In genomic region chr5:158725223-158725825, GRCh38 we compare ENCODE assay signal across 14 cellular contexts.
DNase-seq lines count a peak whose midpoint lies in the region; ATAC-seq, FAIRE-seq and TF ChIP-seq lines count a peak whose summit lies in the region.
"Had no signal": no experiment of that assay in that cellular context is flagged by ENCODE, and none has a peak within 500 bp of the region (broad histone marks: within the 10 kb centered on the region; RNA-seq: fewer than 3 reads in every experiment).

No MANE protein-coding gene starts in this region.

- H3K4me2 ChIP-seq in A549 (no peak overlapping the region), GM23338 (no peak overlapping the region)

- ATAC-seq in A549 (peak; percentile 70 to 75; a peak in 4 of 6 replicates), GM23338 (no peak)
- ATAC-seq: left cardiac atrium had no signal

- no peak for TF ChIP-seq EP300 in A549 (IDR thresholded peaks at IDR 0.05)

- H3K36me3 ChIP-seq in GM23338 (ENCODE audit: insufficient read depth): no peaks in the 10 kb centered on the region
- H3K36me3 ChIP-seq: adrenal gland had no signal

- H3K4me3 ChIP-seq in A549 (no peak overlapping the region), GM23338 (no peak overlapping the region)
- H3K4me3 ChIP-seq: adrenal gland had no signal

- no peaks in the 10 kb centered on the region for H3K36me3 Mint-ChIP-seq in GM23338 (ENCODE audit: low read depth)

- no peak; the same call in 2 of the 3 replicates for TF ChIP-seq CTCF in A549 (IDR thresholded peaks at IDR 0.05)
- TF ChIP-seq CTCF in GM23338 (conservative IDR thresholded peaks at IDR 0.05; ENCODE audit: low read depth in 2 of 2): peak; percentile 7 to 36; a peak in 2 of 4 replicates

- WGBS in A549 (ENCODE audit: missing lambda C conversion rate): 67% methylated on average over 3 of the region's 3 CpGs

- CTCF ChIA-PET in A549 (lab: Yijun Ruan, JAX): interaction anchor here (1.0 to 1.4 kb wide), 3 partner anchors 20 to 550 kb away, joined by 3 to 4 read pairs (median 3); no protein-coding TSS in a partner anchor

- no peak overlapping the region for H3K4me3 Mint-ChIP-seq in GM23338
- H3K4me3 Mint-ChIP-seq: B cell had no signal

- DNase-seq in A549 (ENCODE audit: low read depth in 1 of 2, low spot score in 1 of 2) (peak in 1 of 2 experiments; percentile 16), GM23338 (ENCODE audit: low spot score) (no peak), NOMO-1 (lab: John Stamatoyannopoulos, UW; ENCODE audit: unreplicated experiment in 2 of 2) (peak; percentile 35 to 54), fibroblast of peridontal ligament (ENCODE audit: extremely low read depth) (peak; percentile 60), H4 (ENCODE audit: low spot score) (no peak), NCI-H2029 (lab: John Stamatoyannopoulos, UW) (no peak), NCI-H128 (lab: John Stamatoyannopoulos, UW; ENCODE audit: unreplicated experiment) (no peak), activated T-cell treated with anti-CD3 and anti-CD28 coated beads for 4 hours (no peak)
- DNase-seq: adrenal gland; left cardiac atrium; occipital lobe; RPMI8226; stimulated activated CD8-positive, alpha-beta memory T cell treated with anti-CD3 and anti-CD28 coated beads, Interleukin-4, amount 100 ng/mL, for 48 hours had no signal

- peaks cover 4% of the 10 kb centered on the region for H3K27me3 Mint-ChIP-seq in GM23338 (ENCODE audit: insufficient read depth, low read depth, poor library complexity)
- H3K27me3 Mint-ChIP-seq: B cell had no signal

- H3K9me2 ChIP-seq in GM23338 (ENCODE audit: insufficient read depth): peaks cover 5% of the 10 kb centered on the region; the same call in 1 of the 2 replicates

- H3F3A ChIP-seq in GM23338 (replicated peaks; ENCODE audit: low read depth): no peaks in the 10 kb centered on the region

- H3K27me3 ChIP-seq in GM23338 (ENCODE audit: insufficient read depth): no peaks in the 10 kb centered on the region; the same call in 1 of the 2 replicates
- H3K27me3 ChIP-seq: adrenal gland had no signal

- TF ChIP-seq RAD21 in A549 (conservative IDR thresholded peaks at IDR 0.05 in 1 of 2, IDR thresholded peaks at IDR 0.05 in 1 of 2): peak in 1 of 2 experiments; percentile 18; a peak in 1 of 5 replicates

- no peaks in the 10 kb centered on the region for H3K9me3 Mint-ChIP-seq in GM23338

- no peaks in the 10 kb centered on the region for H3K79me2 ChIP-seq in GM23338 (replicated peaks; ENCODE audit: insufficient read depth)

- H3K27ac ChIP-seq in A549 (no peak overlapping the region), GM23338 (ENCODE audit: low read depth) (no peak overlapping the region)
- H3K27ac ChIP-seq: adrenal gland had no signal

- H4K20me1 ChIP-seq in GM23338 (replicated peaks; ENCODE audit: insufficient read depth): no peaks in the 10 kb centered on the region

- no peak overlapping the region for H3K27ac Mint-ChIP-seq in GM23338

- no peak for FAIRE-seq in A549 (lab: Jason Lieb, UNC)

- TF ChIP-seq POLR2A in A549 (IDR thresholded peaks at IDR 0.05; ENCODE audit: low read length): no peak

- H2AFZ ChIP-seq in GM23338: no peak overlapping the region

- H3K4me1 ChIP-seq in A549 (0 out of 3 replicates have a peak, but pooled peaks cover 4% of the 10 kb centered on the region), GM23338 (ENCODE audit: insufficient read depth) (peaks cover 38% of the 10 kb centered on the region)

- H3K4me1 Mint-ChIP-seq in GM23338: peaks cover 40% of the 10 kb centered on the region

- POLR2A ChIA-PET in A549 (lab: Yijun Ruan, JAX): no interaction called here

- no peaks in the 10 kb centered on the region for H3K9me3 ChIP-seq in A549
- H3K9me3 ChIP-seq: adrenal gland had no signal

TF ChIP-seq in A549, 52 proteins besides CTCF, POLR2A, EP300 and RAD21:
- TF ChIP-seq MYC (IDR thresholded peaks at IDR 0.05; ENCODE audit: borderline replicate concordance, low read length): no peak
- TF ChIP-seq NPAS2 (CRISPR knock-in tag; IDR thresholded peaks at IDR 0.05; ENCODE audit: borderline replicate concordance): no peak
- no peak for TF ChIP-seq KDM5A (IDR thresholded peaks at IDR 0.05)
- no peak for TF ChIP-seq EHF (CRISPR knock-in tag; IDR thresholded peaks at IDR 0.05)
- no peak for TF ChIP-seq USF2 (IDR thresholded peaks at IDR 0.05)
- no peak for TF ChIP-seq ZSCAN20 (CRISPR knock-in tag; IDR thresholded peaks at IDR 0.05)
- no peak for TF ChIP-seq SREBF2 (IDR thresholded peaks at IDR 0.05)

TF ChIP-seq in GM23338, 12 proteins besides CTCF, POLR2A, EP300 and RAD21 (continues in another document):
- no peak for TF ChIP-seq JUNB (IDR thresholded peaks at IDR 0.05; ENCODE audit: unreplicated experiment)
- no peak for TF ChIP-seq NANOG (IDR thresholded peaks at IDR 0.05; ENCODE audit: borderline replicate concordance)
- no peak for TF ChIP-seq STAT1 (IDR thresholded peaks at IDR 0.05; ENCODE audit: unreplicated experiment)
- no peak for TF ChIP-seq POLR2AphosphoS5 (IDR thresholded peaks at IDR 0.05; ENCODE audit: low read depth)
- no peak for TF ChIP-seq ZNF114 (CRISPR knock-in tag; IDR thresholded peaks at IDR 0.05)
- no peak for TF ChIP-seq EZH2phosphoT487 (IDR thresholded peaks at IDR 0.05; ENCODE audit: unreplicated experiment)
- no peak for TF ChIP-seq ETS1 (IDR thresholded peaks at IDR 0.05)
- TF ChIP-seq ZNF462 (CRISPR knock-in tag; IDR thresholded peaks at IDR 0.05): no peak
- TF ChIP-seq EZH2 (IDR thresholded peaks at IDR 0.05; ENCODE audit: low read depth, unreplicated experiment): no peak
- no peak for TF ChIP-seq CREB1 (CRISPR knock-in tag; IDR thresholded peaks at IDR 0.05; ENCODE audit: low read depth)

Comparison
In these comparisons a context has a peak if more than half of its experiments do, and no peak if none do; other contexts are left out.
1. DNase-seq: peak in NOMO-1 (2 of 2) and fibroblast of peridontal ligament (single experiment); none in GM23338 (single experiment), H4 (single experiment), NCI-H2029 (single experiment), NCI-H128 (single experiment) and activated T-cell treated with anti-CD3 and anti-CD28 coated beads for 4 hours (single experiment).